30 cellular contexts compared by ENCODE assay signal in genomic region chr3:178625053-178625600, GRCh38.
"Had no signal": no experiment of that assay in that cellular context is flagged by ENCODE, and none has a peak within 500 bp of the region (broad histone marks: within the 10 kb centered on the region; RNA-seq: fewer than 3 reads in every experiment).

No MANE protein-coding gene starts in this region.

- H3K4me1 ChIP-seq: body of pancreas, gastroesophageal sphincter had no signal

- H3K36me3 ChIP-seq: esophagus squamous epithelium, gastroesophageal sphincter had no signal

- H3K4me1 Mint-ChIP-seq: activated CD4-positive, alpha-beta memory T cell treated with anti-CD3 and anti-CD28 coated beads, Interleukin-2, amount 10 ng/mL, durations not matched to agents 7 days and 5 days; activated CD4-positive, alpha-beta T cell treated with anti-CD3 and anti-CD28 coated beads, Interleukin-2, amount 10 ng/mL, durations not matched to agents 7 days and 5 days; activated T-helper 17 cell treated with anti-CD3 and anti-CD28 coated beads, Interleukin-2, amount 50 U/mL, for 72 hours; T-helper 17 cell; WTC11 had no signal

- H3K4me3 Mint-ChIP-seq: activated CD4-positive, alpha-beta memory T cell treated with anti-CD3 and anti-CD28 coated beads, Interleukin-2, amount 10 ng/mL, durations not matched to agents 7 days and 5 days; activated CD4-positive, alpha-beta T cell treated with anti-CD3 and anti-CD28 coated beads, Interleukin-2, amount 10 ng/mL, durations not matched to agents 7 days and 5 days; activated naive CD8-positive, alpha-beta T cell; activated T-cell treated with anti-CD3 and anti-CD28 coated beads, Interleukin-2, amount 50 U/mL, for 4 hours; activated T-helper 17 cell treated with anti-CD3 and anti-CD28 coated beads, Interleukin-2, amount 50 U/mL, for 72 hours; effector memory CD8-positive, alpha-beta T cell; T-helper 17 cell; T-helper 2 cell treated with Interferon-gamma antibody and Interleukin-4, amounts not matched to agents 5 μg/mL and 100 μg/mL, for 36 hours; WTC11 had no signal

- H3K9me3 Mint-ChIP-seq: activated CD4-positive, alpha-beta memory T cell treated with anti-CD3 and anti-CD28 coated beads, Interleukin-2, amount 10 ng/mL, durations not matched to agents 7 days and 5 days; activated CD4-positive, alpha-beta T cell treated with anti-CD3 and anti-CD28 coated beads, Interleukin-2, amount 10 ng/mL, durations not matched to agents 7 days and 5 days; activated T-cell treated with anti-CD3 and anti-CD28 coated beads, Interleukin-2, amount 50 U/mL, for 4 hours; activated T-helper 17 cell treated with anti-CD3 and anti-CD28 coated beads, Interleukin-2, amount 50 U/mL, for 72 hours; T-helper 2 cell treated with Interferon-gamma antibody and Interleukin-4, amounts not matched to agents 5 μg/mL and 100 μg/mL, for 36 hours had no signal

- H3K9me3 ChIP-seq: body of pancreas, esophagus squamous epithelium, gastroesophageal sphincter had no signal

- H3K4me3 ChIP-seq: body of pancreas, esophagus squamous epithelium, gastroesophageal sphincter had no signal

- H3K27ac Mint-ChIP-seq: activated CD4-positive, alpha-beta memory T cell treated with anti-CD3 and anti-CD28 coated beads, Interleukin-2, amount 10 ng/mL, durations not matched to agents 7 days and 5 days; activated CD4-positive, alpha-beta T cell treated with anti-CD3 and anti-CD28 coated beads, Interleukin-2, amount 10 ng/mL, durations not matched to agents 7 days and 5 days; activated naive CD8-positive, alpha-beta T cell; activated T-helper 17 cell treated with anti-CD3 and anti-CD28 coated beads, Interleukin-2, amount 50 U/mL, for 72 hours; effector memory CD8-positive, alpha-beta T cell; T-helper 17 cell; T-helper 2 cell treated with Interferon-gamma antibody and Interleukin-4, amounts not matched to agents 5 μg/mL and 100 μg/mL, for 36 hours; WTC11 had no signal

- H3K27me3 ChIP-seq: body of pancreas, esophagus squamous epithelium, gastroesophageal sphincter had no signal

- DNase-seq: activated CD4-positive, alpha-beta memory T cell treated with anti-CD3 and anti-CD28 coated beads, Interleukin-2, amount 10 ng/mL, durations not matched to agents 7 days and 5 days; activated CD4-positive, alpha-beta T cell treated with anti-CD3 and anti-CD28 coated beads for 1 hour; activated CD4-positive, alpha-beta T cell treated with anti-CD3 and anti-CD28 coated beads for 4 hours; activated CD4-positive, alpha-beta T cell treated with anti-CD3 and anti-CD28 coated beads, Interleukin-2, amount 10 ng/mL, durations not matched to agents 7 days and 5 days; activated CD4-positive, alpha-beta T cell treated with anti-CD3 and anti-CD28 coated beads, Interleukin-2, amount 50 U/mL, for 4 hours; activated CD8-positive, alpha-beta memory T cell treated with anti-CD3 and anti-CD28 coated beads, Interleukin-2, amount 50 U/mL, for 48 hours; activated effector memory CD4-positive, alpha-beta T cell treated with Interleukin-2 at 50 U/mL for 16 hours; activated gamma-delta T cell treated with Interleukin-2 at 50 U/mL for 16 hours; activated naive CD4-positive, alpha-beta T cell treated with anti-CD3 and anti-CD28 coated beads, Interleukin-2, amount 50 U/mL, for 16 hours; activated naive CD4-positive, alpha-beta T cell treated with Interleukin-2 at 50 U/mL for 16 hours; activated T-cell treated with anti-CD3 and anti-CD28 coated beads for 4 hours; activated T-cell treated with anti-CD3 and anti-CD28 coated beads, Interleukin-2, amount 50 U/mL, for 4 hours; amniotic stem cell; anterior cingulate cortex; body of pancreas; caudate nucleus; cortex of kidney; dermis blood vessel endothelial cell; effector CD4-positive, alpha-beta T cell; effector memory CD8-positive, alpha-beta T cell; esophagus squamous epithelium; foreskin melanocyte; T-helper 1 cell; T-helper 17 cell; T1000 had no signal

- H3K36me3 Mint-ChIP-seq: activated naive CD8-positive, alpha-beta T cell; WTC11 had no signal

- ATAC-seq: activated T-cell treated with anti-CD3 and anti-CD28 coated beads, Interleukin-2, amount 50 U/mL, for 4 hours; activated T-helper 17 cell treated with anti-CD3 and anti-CD28 coated beads, Interleukin-2, amount 50 U/mL, for 72 hours; body of pancreas; effector memory CD8-positive, alpha-beta T cell; gastroesophageal sphincter; T-helper 17 cell; WTC11 had no signal

- H3K27me3 Mint-ChIP-seq: activated CD4-positive, alpha-beta memory T cell treated with anti-CD3 and anti-CD28 coated beads, Interleukin-2, amount 10 ng/mL, durations not matched to agents 7 days and 5 days; activated CD4-positive, alpha-beta T cell treated with anti-CD3 and anti-CD28 coated beads, Interleukin-2, amount 10 ng/mL, durations not matched to agents 7 days and 5 days; activated T-helper 17 cell treated with anti-CD3 and anti-CD28 coated beads, Interleukin-2, amount 50 U/mL, for 72 hours; effector memory CD8-positive, alpha-beta T cell had no signal

- H3K27ac ChIP-seq: body of pancreas, esophagus squamous epithelium, gastroesophageal sphincter had no signal
